29 cellular contexts compared by ENCODE assay signal in the genomic region with DNA sequence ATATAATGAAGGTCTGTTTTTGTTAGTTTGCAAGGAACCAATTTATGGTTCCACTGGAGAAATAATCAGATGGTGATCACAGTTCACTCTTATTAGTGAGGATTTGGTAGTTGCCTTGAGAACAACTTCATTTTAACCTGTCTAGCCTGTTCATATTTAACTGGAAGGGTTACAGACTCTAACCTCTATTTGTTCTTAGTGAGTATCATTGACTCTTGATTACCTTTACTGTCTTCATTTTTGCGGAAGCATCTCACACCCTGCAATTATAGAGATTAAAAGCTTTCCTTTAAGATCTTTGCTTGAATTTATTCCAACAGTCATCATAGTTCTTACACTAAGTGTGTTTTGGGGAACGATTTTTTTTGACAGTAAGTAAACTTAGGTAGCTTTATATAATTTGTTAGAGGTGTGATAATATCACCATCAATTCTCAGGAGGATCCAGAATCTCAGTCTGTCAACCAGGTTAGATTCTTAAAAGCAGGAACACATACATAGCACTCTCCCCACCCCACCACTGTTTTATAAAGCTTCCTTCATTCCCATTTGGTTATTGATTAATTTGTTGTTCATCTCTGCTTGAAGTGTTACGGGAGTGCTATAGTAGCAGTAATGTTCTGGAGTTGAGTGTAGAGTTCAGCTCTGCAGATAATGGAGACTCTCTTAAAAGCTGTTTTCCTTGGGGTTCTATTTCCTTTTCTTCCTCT. TPM values are rescaled to one million over a fixed set of nuclear protein-coding genes. Genes with fewer than 3 reads are reported as not detected.
DNase-seq lines count a peak whose midpoint lies in the region; ATAC-seq lines count a peak whose summit lies in the region.
"Had no signal": no experiment of that assay in that cellular context is flagged by ENCODE, and none has a peak within 500 bp of the region (broad histone marks: within the 10 kb centered on the region; RNA-seq: fewer than 3 reads in every experiment).

No MANE protein-coding gene starts in this region.

- H3K36me3 Mint-ChIP-seq in CD8-positive, alpha-beta memory T cell = peaks cover 0 to 57% (median 18%) of the 10 kb centered on the region in 3 donors
- peaks cover 4 to 24% (median 9%) of the 10 kb centered on the region in 3 donors for H3K36me3 Mint-ChIP-seq in immature natural killer cell

- no peak for DNase-seq in CD8-positive, alpha-beta memory T cell
- DNase-seq in NCI-H69 (lab: John Stamatoyannopoulos, UW) = peak; percentile 34
- no peak for DNase-seq in immature natural killer cell
- DNase-seq in renal cortical epithelial cell (ENCODE audit: low read depth) = peak; percentile 48
- no peak for DNase-seq in stimulated activated CD4-positive, alpha-beta T cell treated with anti-CD3 and anti-CD28 coated beads, Interleukin-15, amount 100 ng/mL, for 24 hours
- DNase-seq in NCI-H2081 treated with DMSO at 0.1 percent for 48 hours (lab: John Stamatoyannopoulos, UW) = no peak
- DNase-seq: activated CD4-positive, CD25-positive, alpha-beta regulatory T cell treated with anti-CD3 and anti-CD28 coated beads, Interleukin-2, amount 50 U/mL, for 72 hours; activated CD8-positive, alpha-beta T cell treated with anti-CD3 and anti-CD28 coated beads, Interleukin-2, amount 10 ng/mL, durations not matched to agents 7 days and 5 days; activated gamma-delta T cell; amygdala; effector CD4-positive, alpha-beta T cell; EL; erythroblast; heart right ventricle; left cardiac atrium; mammary epithelial cell; MM.1S; NCI-H2029; NCI-H226; NCI-H774; stimulated activated CD4-positive, alpha-beta T cell treated with anti-CD3 and anti-CD28 coated beads, Interleukin-2, amount 100 ng/mL, for 24 hours; upper lobe of left lung had no signal

- peaks cover 3% of the 10 kb centered on the region for H3K36me3 ChIP-seq in CD8-positive, alpha-beta memory T cell (ENCODE audit: insufficient read depth, low read length)

- ATAC-seq in activated CD4-positive, CD25-positive, alpha-beta regulatory T cell treated with anti-CD3 and anti-CD28 coated beads, Interleukin-2, amount 50 U/mL, for 24 hours = no peak
- ATAC-seq: activated CD8-positive, alpha-beta T cell treated with anti-CD3 and anti-CD28 coated beads, Interleukin-2, amount 10 ng/mL, durations not matched to agents 7 days and 5 days; GM12878; heart right ventricle; left cardiac atrium had no signal

- H3K27ac Mint-ChIP-seq in CD8-positive, alpha-beta memory T cell = peak overlapping the region in 7 of 8 donors; percentile 0 to 87 (median 30)
- peak overlapping the region in 5 of 6 donors; percentile 4 to 70 (median 25) for H3K27ac Mint-ChIP-seq in immature natural killer cell
- H3K27ac Mint-ChIP-seq: activated CD8-positive, alpha-beta T cell treated with anti-CD3 and anti-CD28 coated beads, Interleukin-2, amount 10 ng/mL, durations not matched to agents 7 days and 5 days had no signal

- H3K27me3 Mint-ChIP-seq in CD8-positive, alpha-beta memory T cell = no peaks in the 10 kb centered on the region
- peaks cover 0 to 2% (median 0%) of the 10 kb centered on the region in 3 donors for H3K27me3 Mint-ChIP-seq in immature natural killer cell (ENCODE audit: low read depth in 3 of 3)

- H3K27me3 ChIP-seq in CD8-positive, alpha-beta memory T cell (ENCODE audit: insufficient read depth, low read length, poor library complexity, severe bottlenecking) = no peaks in the 10 kb centered on the region
- H3K27me3 ChIP-seq: heart right ventricle, upper lobe of left lung had no signal

- H3K27ac ChIP-seq in CD8-positive, alpha-beta memory T cell (ENCODE audit: low read depth, low read length) = no peak overlapping the region
- H3K27ac ChIP-seq: C4-2B, GM23248, heart right ventricle, KMS-11, RWPE1, skin epidermis, upper lobe of left lung had no signal

- peaks cover 40 to 57% (median 53%) of the 10 kb centered on the region in 3 donors for H3K4me1 Mint-ChIP-seq in CD8-positive, alpha-beta memory T cell
- H3K4me1 Mint-ChIP-seq in immature natural killer cell = peaks cover 12 to 45% of the 10 kb centered on the region in 2 donors

- H3K4me3 Mint-ChIP-seq in CD8-positive, alpha-beta memory T cell = no peak overlapping the region
- no peak overlapping the region for H3K4me3 Mint-ChIP-seq in immature natural killer cell
- H3K4me3 Mint-ChIP-seq: activated CD8-positive, alpha-beta T cell treated with anti-CD3 and anti-CD28 coated beads, Interleukin-2, amount 10 ng/mL, durations not matched to agents 7 days and 5 days had no signal

- no peaks in the 10 kb centered on the region for H3K9me3 Mint-ChIP-seq in CD8-positive, alpha-beta memory T cell
- H3K9me3 Mint-ChIP-seq in immature natural killer cell = no peaks in the 10 kb centered on the region

- POLR2A ChIA-PET in CD8-positive, alpha-beta memory T cell (lab: Charles Lee) = no interaction called here

- no peaks in the 10 kb centered on the region for H3K9me3 ChIP-seq in CD8-positive, alpha-beta memory T cell (ENCODE audit: low read length)
- H3K9me3 ChIP-seq: heart right ventricle, upper lobe of left lung had no signal

- no peak overlapping the region for H3K4me3 ChIP-seq in CD8-positive, alpha-beta memory T cell (ENCODE audit: low read length)
- H3K4me3 ChIP-seq: GM12878, GM23248, heart right ventricle, skin epidermis, upper lobe of left lung had no signal

- CTCF ChIA-PET in CD8-positive, alpha-beta memory T cell (lab: Charles Lee) = no interaction called here

- H3K4me1 ChIP-seq in CD8-positive, alpha-beta memory T cell (ENCODE audit: insufficient read depth, low read length) = peaks cover 8% of the 10 kb centered on the region

RNA-seq across cellular contexts. Expression of a gene that starts 30.1 kb away (rescaled TPM):
- total RNA-seq in CD8-positive, alpha-beta memory T cell = 1 to 10 TPM; 2.4 TPM
- 2.9 TPM for polyA plus RNA-seq in CD8-positive, alpha-beta memory T cell
- under 1 TPM in 1 of 3 donors, not detected in 2; 0.07 TPM for polyA plus RNA-seq in immature natural killer cell
- not detected in 2 replicates for total RNA-seq in renal cortical epithelial cell
- total RNA-seq: GM12878 had no signal

RNA-seq across cellular contexts. Expression of a gene that starts 34.4 kb away (rescaled TPM):
- 10 to 100 TPM; 59.8 to 63.8 TPM for total RNA-seq in CD8-positive, alpha-beta memory T cell
- 58.5 TPM for polyA plus RNA-seq in CD8-positive, alpha-beta memory T cell
- polyA plus RNA-seq in immature natural killer cell = 100 to 1,000 TPM in 1 of 3 donors, 10 to 100 TPM in 2; 64.6 to 107 (median 67.7) TPM
- 19.3 and 54.4 TPM in 2 replicates for total RNA-seq in renal cortical epithelial cell

RNA-seq across cellular contexts. Expression of a gene that starts 51.1 kb away (rescaled TPM):
- total RNA-seq in CD8-positive, alpha-beta memory T cell = 10 to 100 TPM; 47.1 to 49.6 TPM
- polyA plus RNA-seq in CD8-positive, alpha-beta memory T cell = 13.2 TPM
- polyA plus RNA-seq in immature natural killer cell = 10 to 100 TPM; 12.6 to 21.2 (median 17.5) TPM
- total RNA-seq in renal cortical epithelial cell = 12.0 and 15.2 TPM in 2 replicates

Comparison
In these comparisons a context has a peak if more than half of its experiments do, and no peak if none do; other contexts are left out.
1. DNase-seq: peak in NCI-H69 (single experiment) and renal cortical epithelial cell (single experiment); none in CD8-positive, alpha-beta memory T cell (0 of 5), immature natural killer cell (0 of 3), stimulated activated CD4-positive, alpha-beta T cell treated with anti-CD3 and anti-CD28 coated beads, Interleukin-15, amount 100 ng/mL, for 24 hours (single experiment) and NCI-H2081 treated with DMSO at 0.1 percent for 48 hours (single experiment).